Comparison of ENCODE assay signal across 3 cellular contexts in genomic region chr6:51918347-51918746, GRCh38.
DNase-seq lines count a peak whose midpoint lies in the region; ATAC-seq, FAIRE-seq and TF ChIP-seq lines count a peak whose summit lies in the region.
"Not testable (repeated sequence)": the region's sequence is repeated elsewhere in the genome, so short reads cannot be mapped to it uniquely, and the experiment has no call there.

No MANE protein-coding gene starts in this region.

- not testable (repeated sequence) for H3K27me3 Mint-ChIP-seq in neural progenitor cell (ENCODE audit: insufficient read depth, low read depth)

- H3K9ac ChIP-seq in K562 (ENCODE audit: insufficient read depth in 1 of 2, low read depth in 2 of 2, low read length in 2 of 2); neural progenitor cell: not testable (repeated sequence)

- not testable (repeated sequence) for H3F3A ChIP-seq in neural progenitor cell (ENCODE audit: low read depth)

- H3K9me3 ChIP-seq in HEK293 (ENCODE audit: control insufficient read depth, insufficient read depth, low read depth, low read length); K562 (replicated peaks; ENCODE audit: control insufficient read depth, insufficient read depth, low read depth, low read length); neural progenitor cell (ENCODE audit: low read depth): not testable (repeated sequence)

- not testable (repeated sequence) for H3K9me1 ChIP-seq in K562 (ENCODE audit: control insufficient read depth, insufficient read depth, low read length)

- TF ChIP-seq POLR2A in K562 (conservative IDR thresholded peaks at IDR 0.05): not testable (repeated sequence)

- H3K4me3 ChIP-seq in HEK293 (ENCODE audit: low read depth, low read length); K562; neural progenitor cell: not testable (repeated sequence)

- intact Hi-C loops in K562 (cut with micrococcal nuclease): not testable (repeated sequence)

- DNase-seq in K562 (ENCODE audit: extremely low read depth in 1 of 4, low spot score in 3 of 4); neural progenitor cell (ENCODE audit: low spot score): not testable (repeated sequence)

- POLR2A ChIA-PET in HEK293 (lab: Yijun Ruan, JAX); K562 (lab: Yijun Ruan, JAX): not testable (repeated sequence)

- peaks cover 13% of the 10 kb centered on the region for H3K9me3 Mint-ChIP-seq in neural progenitor cell

- not testable (repeated sequence) for H3K4me3 Mint-ChIP-seq in neural progenitor cell

- H3K4me1 Mint-ChIP-seq in neural progenitor cell: not testable (repeated sequence)

- H3K27ac Mint-ChIP-seq in neural progenitor cell: peak overlapping the region; percentile 65

- not testable (repeated sequence) for H4K20me1 ChIP-seq in K562 (replicated peaks; ENCODE audit: control insufficient read depth, insufficient read depth, low read length); neural progenitor cell (ENCODE audit: low read depth)

- not testable (repeated sequence) for TF ChIP-seq EP300 in K562 (IDR thresholded peaks at IDR 0.05; ENCODE audit: low read length)

- H2AFZ ChIP-seq in K562 (ENCODE audit: low read depth, low read length); neural progenitor cell (replicated peaks): not testable (repeated sequence)

- not testable (repeated sequence) for H3K79me2 ChIP-seq in K562 (ENCODE audit: control insufficient read depth, insufficient read depth, low read length); neural progenitor cell (ENCODE audit: low read depth)

- H3K4me2 ChIP-seq in K562 (ENCODE audit: insufficient read depth, low read length); neural progenitor cell: not testable (repeated sequence)

- not testable (repeated sequence) for H3K27ac ChIP-seq in HEK293 (ENCODE audit: extremely low read depth, low read depth, low read length); K562 (ENCODE audit: extremely low read depth, low read depth, low read length); neural progenitor cell

- not testable (repeated sequence) for TF ChIP-seq CTCF in HEK293 (tag by site-specific recombination; IDR thresholded peaks at IDR 0.05); K562 (IDR thresholded peaks at IDR 0.05 in 2 of 3, conservative IDR thresholded peaks at IDR 0.05 in 1 of 3; ENCODE audit: insufficient read depth in 2 of 3, low read depth in 1 of 3, low read length in 3 of 3); neural progenitor cell (IDR thresholded peaks at IDR 0.05)

- not testable (repeated sequence) for H3K27me3 ChIP-seq in K562 (ENCODE audit: control insufficient read depth in 2 of 2, insufficient read depth in 2 of 2, low read length in 2 of 2); neural progenitor cell

- not testable (repeated sequence) for H3K36me3 ChIP-seq in HEK293 (ENCODE audit: control insufficient read depth in 2 of 2, insufficient read depth in 1 of 2, low read length in 2 of 2); K562 (ENCODE audit: control insufficient read depth, insufficient read depth, low read length); neural progenitor cell

- not testable (repeated sequence) for TF ChIP-seq RAD21 in K562 (CRISPR knock-in tag; conservative IDR thresholded peaks at IDR 0.05 in 1 of 2, IDR thresholded peaks at IDR 0.05 in 1 of 2)

- not testable (repeated sequence) for H3K4me1 ChIP-seq in HEK293 (ENCODE audit: control insufficient read depth, insufficient read depth, low read length); K562 (replicated peaks in 1 of 2; ENCODE audit: control insufficient read depth in 2 of 2, insufficient read depth in 2 of 2, low read length in 2 of 2); neural progenitor cell

- 0% methylated on average over 2 of the region's 2 CpGs for WGBS in K562 (ENCODE audit: insufficient coverage, low coverage, missing lambda C conversion rate)

- CTCF ChIA-PET in HEK293 (lab: Yijun Ruan, JAX); K562 (lab: Yijun Ruan, JAX; ENCODE audit: low intra/inter-chr PET ratio): not testable (repeated sequence)

- BruUV-seq in K562 (replicated peaks; lab: Mats Ljungman, UMichigan): not testable (repeated sequence)

- in situ Hi-C loops in K562 (cut with MboI): not testable (repeated sequence)

- not testable (repeated sequence) for FAIRE-seq in K562 (lab: Jason Lieb, UNC)

- not testable (repeated sequence) for ATAC-seq in K562

- not testable (repeated sequence) for H3K36me3 Mint-ChIP-seq in neural progenitor cell

TF ChIP-seq in HEK293, 187 proteins besides CTCF, POLR2A, EP300 and RAD21:
- TF ChIP-seq ZNF146 (tag by site-specific recombination; IDR thresholded peaks at IDR 0.05): peak; percentile 91

TF ChIP-seq in K562, 482 proteins besides CTCF, POLR2A, EP300 and RAD21:
- TF ChIP-seq ZNF146 (CRISPR knock-in tag; IDR thresholded peaks at IDR 0.05; ENCODE audit: unreplicated experiment) (peak; percentile 71), RBM25 (IDR thresholded peaks at IDR 0.05; ENCODE audit: low read depth, low read length, severe bottlenecking) (peak; percentile 4)
TF ChIP-seq in K562: peak in this region for 2; not testable (repeated sequence) for 480.
